Comparison of ENCODE assay signal across 18 cellular contexts in the genomic region with DNA sequence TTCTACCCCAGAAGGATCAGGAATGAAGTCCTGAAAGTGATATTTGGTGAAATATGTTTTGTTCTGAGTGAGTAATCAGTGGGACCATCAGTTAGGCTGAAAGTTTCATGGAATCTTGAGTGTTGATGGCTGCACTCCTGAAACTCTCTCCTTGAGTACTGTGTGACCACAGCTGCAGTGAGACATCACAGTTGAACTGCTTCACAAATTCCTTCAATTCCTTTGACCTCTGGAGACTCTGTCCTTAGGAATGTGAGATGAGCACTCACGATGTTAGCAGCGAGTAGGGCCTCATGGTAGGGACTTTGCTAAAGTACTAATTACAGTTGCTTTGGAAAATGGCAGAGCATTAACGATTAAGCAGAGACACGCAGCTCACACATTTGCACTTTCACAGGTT.
DNase-seq lines count a peak whose midpoint lies in the region; ATAC-seq and TF ChIP-seq lines count a peak whose summit lies in the region.
"Had no signal": no experiment of that assay in that cellular context is flagged by ENCODE, and none has a peak within 500 bp of the region (broad histone marks: within the 10 kb centered on the region; RNA-seq: fewer than 3 reads in every experiment).

No MANE protein-coding gene starts in this region.

- H3K27me3 ChIP-seq in GM23338 (ENCODE audit: insufficient read depth) = no peaks in the 10 kb centered on the region
- H3K27me3 ChIP-seq in subcutaneous abdominal adipose tissue (ENCODE audit: control insufficient read depth in 5 of 5, insufficient read depth in 4 of 5, low read length in 5 of 5) = no peaks in the 10 kb centered on the region
- H3K27me3 ChIP-seq: dorsolateral prefrontal cortex, right atrium auricular region had no signal

- peak overlapping the region; percentile 4; the same call in 1 of the 2 replicates for H3K4me2 ChIP-seq in GM23338

- no peaks in the 10 kb centered on the region for H3K9me3 ChIP-seq in subcutaneous abdominal adipose tissue (ENCODE audit: control insufficient read depth in 5 of 5, low read length in 5 of 5)
- H3K9me3 ChIP-seq: right atrium auricular region had no signal

- H3K9ac ChIP-seq in subcutaneous abdominal adipose tissue (ENCODE audit: low read length in 5 of 5) = peak overlapping the region in 1 of 5 donors; percentile 35

- ATAC-seq in GM23338 (peak; percentile 95), GM18505 (IDR thresholded peaks at IDR 0.05; ENCODE audit: unreplicated experiment) (no peak)
- ATAC-seq: HCT116; stimulated activated effector memory CD8-positive, alpha-beta T cell treated with anti-CD3 and anti-CD28 coated beads, Interleukin-12 subunit alpha, Interleukin-12 subunit beta, amount 100 ng/mL, for 72 hours had no signal

- H3K4me3 ChIP-seq in GM23338 (no peak overlapping the region), subcutaneous abdominal adipose tissue (ENCODE audit: low read depth in 1 of 5, low read length in 5 of 5) (no peak overlapping the region)
- H3K4me3 ChIP-seq: dorsolateral prefrontal cortex, right atrium auricular region had no signal

- DNase-seq in GM23338 (ENCODE audit: low spot score) = peak; percentile 74
- no peak for DNase-seq in chondrocyte (ENCODE audit: low spot score)
- DNase-seq in kidney tubule cell (ENCODE audit: low spot score) = peak; percentile 85
- DNase-seq in GOT3 (lab: John Stamatoyannopoulos, UW) = no peak
- DNase-seq in NCI-H2107 treated with DMSO at 0.1 percent for 48 hours (lab: John Stamatoyannopoulos, UW; ENCODE audit: unreplicated experiment) = no peak
- no peak for DNase-seq in NOMO-1 (lab: John Stamatoyannopoulos, UW; ENCODE audit: unreplicated experiment in 2 of 2)
- DNase-seq: activated CD4-positive, alpha-beta memory T cell treated with anti-CD3 and anti-CD28 coated beads, Interleukin-2, amount 10 ng/mL, durations not matched to agents 7 days and 5 days; aorta; dorsolateral prefrontal cortex; NCI-H2029; Right ventricle myocardium superior; stimulated activated CD4-positive, alpha-beta T cell treated with anti-CD3 and anti-CD28 coated beads, Interleukin-4, amount 100 ng/mL, for 4 hours had no signal

- no peaks in the 10 kb centered on the region for H3K36me3 ChIP-seq in GM23338 (ENCODE audit: insufficient read depth)
- H3K36me3 ChIP-seq in subcutaneous abdominal adipose tissue (ENCODE audit: control insufficient read depth in 5 of 5, insufficient read depth in 5 of 5, low read length in 5 of 5) = no peaks in the 10 kb centered on the region
- H3K36me3 ChIP-seq: right atrium auricular region had no signal

- 0 out of 2 replicates have a peak, but pooled peaks cover 3% of the 10 kb centered on the region for H3K4me1 ChIP-seq in GM23338 (ENCODE audit: insufficient read depth)
- peaks cover 0 to 16% (median 11%) of the 10 kb centered on the region in 5 donors for H3K4me1 ChIP-seq in subcutaneous abdominal adipose tissue (ENCODE audit: control insufficient read depth in 5 of 5, insufficient read depth in 5 of 5, low read length in 5 of 5)
- H3K4me1 ChIP-seq: right atrium auricular region had no signal

- H3K4me3 Mint-ChIP-seq in GM23338 = no peak overlapping the region
- no peak overlapping the region for H3K4me3 Mint-ChIP-seq in chondrocyte (ENCODE audit: unreplicated experiment)
- H3K4me3 Mint-ChIP-seq: activated CD4-positive, alpha-beta memory T cell treated with anti-CD3 and anti-CD28 coated beads, Interleukin-2, amount 10 ng/mL, durations not matched to agents 7 days and 5 days; stimulated activated effector memory CD8-positive, alpha-beta T cell treated with anti-CD3 and anti-CD28 coated beads, Interleukin-12 subunit alpha, Interleukin-12 subunit beta, amount 100 ng/mL, for 72 hours had no signal

- H3K9me2 ChIP-seq in GM23338 (ENCODE audit: insufficient read depth) = no peaks in the 10 kb centered on the region

- TF ChIP-seq POLR2A in GM18505 (IDR thresholded peaks at IDR 0.05; ENCODE audit: borderline replicate concordance, extremely low read depth, insufficient read depth, insufficient read length) = no peak

- no peak for TF ChIP-seq CTCF in GM23338 (conservative IDR thresholded peaks at IDR 0.05; ENCODE audit: low read depth in 2 of 2)
- no peak for TF ChIP-seq CTCF in chondrocyte (IDR thresholded peaks at IDR 0.05)

- H2AFZ ChIP-seq in GM23338 = 0 out of 2 replicates have a peak overlapping the region, but pooled peaks have one; percentile 3

- H3F3A ChIP-seq in GM23338 (replicated peaks; ENCODE audit: low read depth) = no peaks in the 10 kb centered on the region

- H3K4me1 Mint-ChIP-seq in GM23338 = peaks cover 6% of the 10 kb centered on the region; the same call in 2 of the 3 replicates
- peaks cover 13% of the 10 kb centered on the region for H3K4me1 Mint-ChIP-seq in chondrocyte (ENCODE audit: low read depth)

- peak overlapping the region; percentile 8; the same call in 1 of the 2 replicates for H3K27ac ChIP-seq in GM23338 (ENCODE audit: low read depth)
- peak overlapping the region; percentile 1 for H3K27ac ChIP-seq in subcutaneous abdominal adipose tissue (ENCODE audit: low read depth, low read length)
- H3K27ac ChIP-seq: HL-60, right atrium auricular region had no signal

- no peaks in the 10 kb centered on the region for H3K79me2 ChIP-seq in GM23338 (replicated peaks; ENCODE audit: insufficient read depth)

- no peaks in the 10 kb centered on the region for H3K27me3 Mint-ChIP-seq in GM23338 (ENCODE audit: insufficient read depth, low read depth, poor library complexity)
- peaks cover 13% of the 10 kb centered on the region for H3K27me3 Mint-ChIP-seq in chondrocyte (ENCODE audit: low read depth)

- H3K36me3 Mint-ChIP-seq in GM23338 (ENCODE audit: low read depth) (no peaks in the 10 kb centered on the region), chondrocyte (ENCODE audit: low read depth) (peaks cover 3% of the 10 kb centered on the region)
- H3K36me3 Mint-ChIP-seq: stimulated activated effector memory CD8-positive, alpha-beta T cell treated with anti-CD3 and anti-CD28 coated beads, Interleukin-12 subunit alpha, Interleukin-12 subunit beta, amount 100 ng/mL, for 72 hours had no signal

- no peaks in the 10 kb centered on the region for H4K20me1 ChIP-seq in GM23338 (replicated peaks; ENCODE audit: insufficient read depth)

- peak overlapping the region; percentile 7; the same call in 1 of the 2 replicates for H3K27ac Mint-ChIP-seq in GM23338
- H3K27ac Mint-ChIP-seq in chondrocyte (ENCODE audit: unreplicated experiment) = peak overlapping the region; percentile 60
- H3K27ac Mint-ChIP-seq: activated CD4-positive, alpha-beta memory T cell treated with anti-CD3 and anti-CD28 coated beads, Interleukin-2, amount 10 ng/mL, durations not matched to agents 7 days and 5 days; stimulated activated effector memory CD8-positive, alpha-beta T cell treated with anti-CD3 and anti-CD28 coated beads, Interleukin-12 subunit alpha, Interleukin-12 subunit beta, amount 100 ng/mL, for 72 hours had no signal

- H3K9me3 Mint-ChIP-seq in GM23338 (no peaks in the 10 kb centered on the region), chondrocyte (ENCODE audit: low read depth) (no peaks in the 10 kb centered on the region)
- H3K9me3 Mint-ChIP-seq: activated CD4-positive, alpha-beta memory T cell treated with anti-CD3 and anti-CD28 coated beads, Interleukin-2, amount 10 ng/mL, durations not matched to agents 7 days and 5 days; stimulated activated effector memory CD8-positive, alpha-beta T cell treated with anti-CD3 and anti-CD28 coated beads, Interleukin-12 subunit alpha, Interleukin-12 subunit beta, amount 100 ng/mL, for 72 hours had no signal

TF ChIP-seq in GM23338, 12 proteins besides CTCF, POLR2A, EP300 and RAD21 (continues in another document):
- no peak for TF ChIP-seq EZH2phosphoT487 (IDR thresholded peaks at IDR 0.05; ENCODE audit: unreplicated experiment)

Comparison
In these comparisons a context has a peak if more than half of its experiments do, and no peak if none do; other contexts are left out.
1. DNase-seq: peak in GM23338 (single experiment) and kidney tubule cell (single experiment); none in chondrocyte (single experiment), GOT3 (single experiment), NCI-H2107 treated with DMSO at 0.1 percent for 48 hours (single experiment) and NOMO-1 (0 of 2).